In genomic region chr17:27086526-27086925, GRCh38 we compare ENCODE assay signal across 8 cellular contexts.
"Had no signal": no experiment of that assay in that cellular context is flagged by ENCODE, and none has a peak within 500 bp of the region (broad histone marks: within the 10 kb centered on the region; RNA-seq: fewer than 3 reads in every experiment).

No MANE protein-coding gene starts in this region.

- ATAC-seq: GM12878 had no signal

- FAIRE-seq: G401.6, GM12878, GM12891, GM12892, GM18507, GM19239 had no signal

- DNase-seq: GDM1, GF-D8 had no signal

- H3K4me3 ChIP-seq: GM12878 had no signal
